In genomic region chr11:134858783-134859480, GRCh38 we compare ENCODE assay signal across 29 cellular contexts.
"Had no signal": no experiment of that assay in that cellular context is flagged by ENCODE, and none has a peak within 500 bp of the region (broad histone marks: within the 10 kb centered on the region; RNA-seq: fewer than 3 reads in every experiment).

No MANE protein-coding gene starts in this region.

- DNase-seq: activated CD4-positive, alpha-beta T cell treated with anti-CD3 and anti-CD28 coated beads, Interleukin-2, amount 10 ng/mL, durations not matched to agents 24 days and 14 days; activated CD4-positive, alpha-beta T cell treated with anti-CD3 and anti-CD28 coated beads, Interleukin-2, amount 50 U/mL, for 4 hours; activated CD8-positive, alpha-beta T cell treated with anti-CD3 and anti-CD28 coated beads for 36 hours; activated gamma-delta T cell treated with Interleukin-2 at 50 U/mL for 16 hours; activated naive CD4-positive, alpha-beta T cell treated with anti-CD3 and anti-CD28 coated beads, Interleukin-2, amount 10 ng/mL, durations not matched to agents 7 days and 5 days; activated naive CD8-positive, alpha-beta T cell treated with anti-CD3 and anti-CD28 coated beads, Interleukin-2, amount 50 U/mL, for 24 hours; activated T-cell treated with anti-CD3 and anti-CD28 coated beads, Interleukin-2, amount 50 U/mL, for 1 hour; activated T-cell treated with anti-CD3 and anti-CD28 coated beads, Interleukin-2, amount 50 U/mL, for 72 hours; anterior cingulate cortex; caudate nucleus; Kasumi-1; KBM-7; MG63; MV-4-11; NCI-H1092; NCI-H1436 treated with DMSO at 0.1 percent for 48 hours; NCI-H1694 treated with DMSO at 0.1 percent for 48 hours; NCI-H2029; NCI-H345; NCI-H510A; NCI-H526; NCI-H748 treated with DMSO at 0.1 percent for 48 hours; NK-92 treated with Interleukin-12 subunit alpha and Interleukin-12 subunit beta, amount 100 ng/mL, for 24 hours; PC-3; Peyer's patch; RPMI8226; SHP77 treated with DMSO at 0.1 percent for 48 hours; SK-N-SH had no signal

- ATAC-seq: activated CD8-positive, alpha-beta T cell treated with anti-CD3 and anti-CD28 coated beads for 36 hours; activated naive CD8-positive, alpha-beta T cell treated with anti-CD3 and anti-CD28 coated beads, Interleukin-2, amount 50 U/mL, for 24 hours; activated T-cell treated with anti-CD3 and anti-CD28 coated beads, Interleukin-2, amount 50 U/mL, for 72 hours; activated T-helper 17 cell treated with anti-CD3 and anti-CD28 coated beads, Interleukin-2, amount 50 U/mL, for 72 hours; PC-3 had no signal
